ENCODE assay signal across 20 cellular contexts in the genomic region with DNA sequence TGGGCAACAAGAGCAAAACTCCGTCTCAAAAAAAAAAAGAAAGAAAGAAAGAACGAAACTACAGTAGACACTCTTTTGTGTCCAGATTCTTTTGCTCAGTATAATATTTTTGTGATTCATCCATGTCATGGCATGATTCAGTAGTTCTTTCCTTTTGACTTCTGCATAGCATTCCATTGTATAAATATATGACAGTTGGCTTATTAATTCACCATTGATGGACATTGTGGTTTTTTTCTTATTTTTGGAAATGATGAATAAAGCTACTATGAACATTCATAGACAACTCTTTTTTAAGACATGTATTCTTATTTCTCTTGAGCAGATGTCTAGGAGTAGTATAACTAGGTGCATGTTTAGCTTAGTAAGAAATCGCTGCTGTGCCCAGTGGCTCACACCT. TPM values are rescaled to one million over a fixed set of nuclear protein-coding genes. Genes with fewer than 3 reads are reported as not detected.
DNase-seq lines count a peak whose midpoint lies in the region; ATAC-seq and TF ChIP-seq lines count a peak whose summit lies in the region.
"Had no signal": no experiment of that assay in that cellular context is flagged by ENCODE, and none has a peak within 500 bp of the region (broad histone marks: within the 10 kb centered on the region; RNA-seq: fewer than 3 reads in every experiment).

No MANE protein-coding gene starts in this region.

- ATAC-seq in gastrocnemius medialis: no peak
- no peak for ATAC-seq in GM19463 (IDR thresholded peaks at IDR 0.05; ENCODE audit: unreplicated experiment)
- ATAC-seq: GM12878, left lung, sciatic nerve had no signal

- H3K27ac ChIP-seq in left ventricle myocardium inferior (replicated peaks) (peak overlapping the region; percentile 94), ascending aorta (peak overlapping the region; percentile 58 to 92), transverse colon (peak overlapping the region in 3 of 4 donors; percentile 82 to 88 (median 87)), gastrocnemius medialis (no peak overlapping the region)
- H3K27ac ChIP-seq: dorsolateral prefrontal cortex, left lung, SK-N-MC had no signal

- in situ Hi-C loops in transverse colon (cut with MboI; ENCODE audit: low pct_ligation_motif_present in 1 of 4, low pct_unique_long_range_greater_than_20kb in 1 of 4, low sequenced_read_pairs in 3 of 4) (no loop called here), gastrocnemius medialis (cut with MboI; ENCODE audit: low sequenced_read_pairs in 4 of 4) (no loop called here)

- no peak for TF ChIP-seq EP300 in transverse colon (IDR thresholded peaks at IDR 0.05; ENCODE audit: low read depth)

- peaks cover 55% of the 10 kb centered on the region for H3K4me1 ChIP-seq in left ventricle myocardium inferior
- H3K4me1 ChIP-seq in ascending aorta: peaks cover 18 to 32% of the 10 kb centered on the region in 2 donors
- H3K4me1 ChIP-seq in transverse colon: peaks cover 15 to 37% (median 27%) of the 10 kb centered on the region in 4 donors
- H3K4me1 ChIP-seq in gastrocnemius medialis: peaks cover 19 to 22% of the 10 kb centered on the region in 2 donors

- no peaks in the 10 kb centered on the region for H3K36me3 ChIP-seq in left ventricle myocardium inferior
- H3K36me3 ChIP-seq in ascending aorta: no peaks in the 10 kb centered on the region
- H3K36me3 ChIP-seq in transverse colon: no peaks in the 10 kb centered on the region
- H3K36me3 ChIP-seq in gastrocnemius medialis: no peaks in the 10 kb centered on the region
- H3K36me3 ChIP-seq: left lung had no signal

- 79 to 85% methylated on average over 3 of the region's 3 CpGs for WGBS in transverse colon (ENCODE audit: low coverage in 1 of 2), 2 donors

- TF ChIP-seq CTCF in left ventricle myocardium inferior (IDR thresholded peaks at IDR 0.05; ENCODE audit: borderline replicate concordance) (no peak), ascending aorta (IDR thresholded peaks at IDR 0.05) (no peak), transverse colon (IDR thresholded peaks at IDR 0.05) (no peak), gastrocnemius medialis (IDR thresholded peaks at IDR 0.05 in 4 of 5, conservative IDR thresholded peaks at IDR 0.05 in 1 of 5) (no peak)

- TF ChIP-seq POLR2A in transverse colon (IDR thresholded peaks at IDR 0.05): no peak
- TF ChIP-seq POLR2A in gastrocnemius medialis (IDR thresholded peaks at IDR 0.05): no peak

- DNase-seq in left ventricle myocardium inferior (no peak), cardiac septum (ENCODE audit: low spot score) (no peak), ascending aorta (ENCODE audit: low spot score in 2 of 2) (no peak), foreskin melanocyte (peak; percentile 66), transverse colon (no peak), mesenteric fat pad (ENCODE audit: low spot score) (no peak), gastrocnemius medialis (no peak)
- DNase-seq: activated CD4-positive, alpha-beta T cell treated with anti-CD3 and anti-CD28 coated beads, Interleukin-2, amount 50 U/mL, for 4 hours; activated naive CD4-positive, alpha-beta T cell treated with anti-CD3 and anti-CD28 coated beads, Interleukin-2, amount 50 U/mL, for 16 hours; COR-L47; dorsolateral prefrontal cortex; left lung; NCI-H2107; NCI-H69; occipital lobe; stimulated activated CD4-positive, alpha-beta T cell treated with anti-CD3 and anti-CD28 coated beads, Interleukin-2, amount 100 ng/mL, for 48 hours had no signal

- H3K9me3 ChIP-seq in left ventricle myocardium inferior (replicated peaks) (no peaks in the 10 kb centered on the region), ascending aorta (no peaks in the 10 kb centered on the region), transverse colon (no peaks in the 10 kb centered on the region), gastrocnemius medialis (no peaks in the 10 kb centered on the region)
- H3K9me3 ChIP-seq: left lung had no signal

- H3K27me3 ChIP-seq in left ventricle myocardium inferior (ENCODE audit: low read depth) (no peaks in the 10 kb centered on the region), ascending aorta (no peaks in the 10 kb centered on the region), transverse colon (no peaks in the 10 kb centered on the region), gastrocnemius medialis (no peaks in the 10 kb centered on the region)
- H3K27me3 ChIP-seq: dorsolateral prefrontal cortex, left lung had no signal

- intact Hi-C loops in left ventricle myocardium inferior (cut with micrococcal nuclease): no loop called here
- intact Hi-C loops in cardiac septum (cut with DNase I): no loop called here
- intact Hi-C loops in ascending aorta (cut with DNase I): no loop called here
- intact Hi-C loops in transverse colon (cut with DNase I; ENCODE audit: low total_unique reads): no loop called here
- intact Hi-C loops in gastrocnemius medialis (cut with DNase I; ENCODE audit: low total_unique reads): no loop called here

- H3K4me3 ChIP-seq in left ventricle myocardium inferior (no peak overlapping the region), ascending aorta (no peak overlapping the region), transverse colon (no peak overlapping the region), gastrocnemius medialis (no peak overlapping the region)
- H3K4me3 ChIP-seq: dorsolateral prefrontal cortex, GM12878, left lung, SK-N-MC had no signal

RNA-seq across cellular contexts. Expression of a gene that starts 10.3 kb away (rescaled TPM):
- 41.4 TPM for total RNA-seq in left ventricle myocardium inferior
- 285 TPM for total RNA-seq in cardiac septum
- total RNA-seq in ascending aorta: 51.9 TPM
- total RNA-seq in transverse colon: 100 to 1,000 TPM in 1 of 4 donors, 10 to 100 TPM in 3; 21.1 to 100 (median 84.6) TPM
- 146 TPM for total RNA-seq in mesenteric fat pad
- 1 to 10 TPM in 3 of 4 donors, under 1 TPM in 1; 0.24 to 2.0 (median 1.4) TPM for total RNA-seq in gastrocnemius medialis

RNA-seq across cellular contexts. Expression of a gene that starts 12.1 kb away (rescaled TPM):
- 223 TPM for total RNA-seq in left ventricle myocardium inferior
- total RNA-seq in cardiac septum: 251 TPM
- total RNA-seq in ascending aorta: 123 TPM
- 100 to 1,000 TPM; 123 to 146 (median 139) TPM for total RNA-seq in transverse colon
- 190 TPM for total RNA-seq in mesenteric fat pad
- 100 to 1,000 TPM in 3 of 4 donors, 10 to 100 TPM in 1; 96.9 to 127 (median 117) TPM for total RNA-seq in gastrocnemius medialis

RNA-seq across cellular contexts. Expression of a gene that starts 34.5 kb away (rescaled TPM):
- 187 TPM for total RNA-seq in left ventricle myocardium inferior
- total RNA-seq in cardiac septum: 215 TPM
- total RNA-seq in ascending aorta: 537 TPM
- 100 to 1,000 TPM in 3 of 4 donors, 10 to 100 TPM in 1; 77.1 to 128 (median 106) TPM for total RNA-seq in transverse colon
- total RNA-seq in mesenteric fat pad: 452 TPM
- 100 to 1,000 TPM in 3 of 4 donors, 10 to 100 TPM in 1; 79.7 to 294 (median 193) TPM for total RNA-seq in gastrocnemius medialis

RNA-seq across cellular contexts. Expression of a gene that starts 37.5 kb away (rescaled TPM):
- total RNA-seq in left ventricle myocardium inferior (14.1 TPM), cardiac septum (23.1 TPM), ascending aorta (27.1 TPM), transverse colon (10 to 100 TPM in 2 of 4 donors, 1 to 10 TPM in 2; 3.1 to 13.5 (median 9.7) TPM), mesenteric fat pad (19.8 TPM), gastrocnemius medialis (1 to 10 TPM; 3.6 to 8.9 (median 6.2) TPM)

Comparison
In these comparisons a context has a peak if more than half of its experiments do, and no peak if none do; other contexts are left out.
1. H3K27ac ChIP-seq: peak in left ventricle myocardium inferior (single experiment), ascending aorta (2 of 2) and transverse colon (3 of 4); none in gastrocnemius medialis (0 of 4).
2. RNA of a gene that starts 10.3 kb away (total RNA-seq): 285 TPM in cardiac septum (single experiment), 146 TPM in mesenteric fat pad (single experiment), 21.1 to 100 TPM in transverse colon, 51.9 TPM in ascending aorta (single experiment) and 41.4 TPM in left ventricle myocardium inferior (single experiment); 0.24 to 2.0 TPM in gastrocnemius medialis; every median in the first group is over 4 times any median in the second.